In genomic region chr9:94599102-94599501, GRCh38 we compare ENCODE assay signal across 24 cellular contexts. TPM values are rescaled to one million over a fixed set of nuclear protein-coding genes. Genes with fewer than 3 reads are reported as not detected.
"Had no signal": no experiment of that assay in that cellular context is flagged by ENCODE, and none has a peak within 500 bp of the region (broad histone marks: within the 10 kb centered on the region; RNA-seq: fewer than 3 reads in every experiment).

No MANE protein-coding gene starts in this region.

- H3K4me1 ChIP-seq: SJSA1 had no signal

- H3K4me3 ChIP-seq: MG63, PC-9, Peyer's patch, SJSA1, SK-N-MC had no signal

- DNase-seq: IMR-90, Karpas-422, KG1, MG63, NCI-H1092 treated with DMSO at 0.1 percent for 48 hours, NCI-H187, NCI-H2029, NCI-H2081 treated with DMSO at 0.1 percent for 48 hours, NCI-H2171, NCI-H226, NCI-H446, NCI-H510A, NCI-H524 treated with DMSO at 0.1 percent for 48 hours, NCI-H69, NCI-H774, OCI-M1, PC-9, SIG-M5 had no signal

- ATAC-seq: Right ventricle myocardium inferior had no signal

- H3K36me3 ChIP-seq: MG63, Peyer's patch, SJSA1 had no signal

- H2AFZ ChIP-seq: PC-9 had no signal

- H3K27me3 ChIP-seq: MG63, Peyer's patch, SJSA1 had no signal

- H3K9me3 ChIP-seq: MG63, Peyer's patch, SJSA1 had no signal

- H3K27ac ChIP-seq: PC-9, Peyer's patch, SJSA1, SK-N-MC had no signal

- H3K4me2 ChIP-seq: PC-9 had no signal

RNA-seq across cellular contexts. Expression of gene FBP2, which starts 5.5 kb away (rescaled TPM):
- total RNA-seq: HT-29, IMR-90, PC-9, Peyer's patch, RPMI7951, SJSA1 had no signal
- polyA plus RNA-seq: IMR-90 had no signal

RNA-seq across cellular contexts. Expression of gene FBP1, which starts 40.2 kb away (rescaled TPM):
- total RNA-seq: IMR-90, RPMI7951, SJSA1 had no signal
- polyA plus RNA-seq: IMR-90 had no signal

RNA-seq across cellular contexts. Expression of gene PCAT7, which starts 44.2 kb away (rescaled TPM):
- total RNA-seq: IMR-90, Right ventricle myocardium inferior had no signal
- polyA plus RNA-seq: IMR-90 had no signal
